In the genomic region with DNA sequence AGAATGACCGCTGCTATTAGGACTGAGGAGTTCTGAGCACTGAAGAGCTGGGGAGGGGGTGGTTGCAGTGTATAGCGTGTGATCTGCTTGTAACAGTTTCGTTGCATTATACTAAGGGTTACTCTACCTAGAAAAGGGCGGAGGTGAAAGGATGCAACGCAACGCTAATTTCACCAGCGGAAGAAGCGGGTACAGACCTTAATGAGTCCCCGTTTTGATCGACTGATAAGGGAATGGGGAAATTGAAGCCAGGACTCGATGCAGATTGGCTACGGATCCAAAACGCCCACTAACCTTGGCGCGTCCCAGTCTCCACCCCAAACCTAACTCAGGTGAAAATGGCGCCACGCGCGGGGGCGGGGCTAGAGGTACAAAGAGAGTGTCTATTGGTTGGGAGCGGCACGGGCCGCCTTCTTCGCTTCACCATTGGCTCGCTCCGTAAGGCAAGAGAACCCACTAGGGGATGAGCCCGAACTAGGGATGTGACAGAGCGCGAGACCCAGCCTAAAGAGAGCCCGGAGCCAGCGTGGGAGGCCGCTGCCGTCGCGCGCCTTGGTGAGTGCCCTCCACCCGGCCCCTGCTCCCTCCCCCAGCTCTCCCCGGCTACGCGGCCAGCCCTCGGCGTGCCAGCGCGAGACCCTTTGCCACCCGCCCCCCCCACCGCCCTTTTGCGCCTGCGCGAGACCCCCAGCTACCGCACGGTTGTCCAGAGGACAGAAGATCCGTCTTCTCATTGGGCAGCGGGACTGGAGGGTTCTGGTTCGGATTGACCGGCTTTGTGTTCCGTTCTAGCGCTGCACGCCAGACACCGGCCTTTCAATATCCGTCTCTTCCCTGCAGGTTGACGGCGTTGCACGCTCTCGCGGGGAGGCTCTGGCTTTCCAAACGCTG, we compare ENCODE assay signal across 9 cellular contexts. TPM values are rescaled to one million over a fixed set of nuclear protein-coding genes. Genes with fewer than 3 reads are reported as not detected.
A peak's percentile ranks its signal among the peaks of the same experiment; 100 is the strongest.
DNase-seq lines count a peak whose midpoint lies in the region; ATAC-seq and FAIRE-seq lines count a peak whose summit lies in the region.
"Had no signal": no experiment of that assay in that cellular context is flagged by ENCODE, and none has a peak within 500 bp of the region (broad histone marks: within the 10 kb centered on the region; RNA-seq: fewer than 3 reads in every experiment).

Gene EBP (plus strand): TSS at position 456 of the 891 bp plus-strand sequence. CDS start 1,964 bp downstream, outside the sequence.

- FAIRE-seq in GM19239 (lab: Jason Lieb, UNC): peak; percentile 94
- FAIRE-seq: endometrium had no signal

- ATAC-seq in HG03442 (IDR thresholded peaks at IDR 0.05; ENCODE audit: unreplicated experiment): peak; percentile 98

- DNase-seq in Ammon's horn (ENCODE audit: low spot score) (peak; percentile 89), GM19239 (ENCODE audit: insufficient read length, low spot score) (peak; percentile 81), NCI-H524 (lab: John Stamatoyannopoulos, UW) (peak; percentile 98), cerebellum (ENCODE audit: low spot score) (peak; percentile 91), kidney tubule cell (ENCODE audit: low spot score) (peak; percentile 90)
- peak; percentile 84 to 89 for DNase-seq in activated CD4-positive, alpha-beta T cell treated with anti-CD3 and anti-CD28 coated beads for 24 hours (ENCODE audit: low read depth in 2 of 2)
- peak; percentile 82 to 85 for DNase-seq in stimulated activated CD4-positive, alpha-beta T cell treated with anti-CD3 and anti-CD28 coated beads, Interleukin-1b, Interleukin-23, amount 100 ng/mL, for 1 hour (ENCODE audit: low read depth in 2 of 2)

RNA-seq across cellular contexts. Expression of gene EBP, which starts in this region (rescaled TPM):
- total RNA-seq in cerebellum: 19.9 TPM

Comparison
In these comparisons a context has a peak if more than half of its experiments do, and no peak if none do; other contexts are left out.
1. Peak in every context shown above with its lines: DNase-seq and ATAC-seq.